Comparison of ENCODE assay signal across 10 cellular contexts in the genomic region with DNA sequence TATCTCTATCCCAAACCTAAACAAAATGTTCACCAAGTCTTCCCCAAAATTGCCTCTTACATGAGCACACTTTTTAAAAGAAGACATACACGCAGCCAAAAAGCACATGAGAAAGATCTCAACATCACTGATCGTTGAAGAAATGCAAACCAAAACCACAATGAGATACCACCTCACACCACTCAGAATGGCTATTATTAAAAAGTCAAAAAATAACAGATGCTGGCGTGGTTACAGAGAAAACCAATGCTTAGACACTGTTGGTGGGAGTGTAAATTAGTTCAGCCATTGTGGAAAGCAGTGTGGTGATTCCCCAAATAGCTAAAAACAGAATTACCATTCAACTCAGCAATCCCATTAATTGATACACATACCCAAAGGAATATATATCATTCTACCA.
"Had no signal": no experiment of that assay in that cellular context is flagged by ENCODE, and none has a peak within 500 bp of the region (broad histone marks: within the 10 kb centered on the region; RNA-seq: fewer than 3 reads in every experiment).

No MANE protein-coding gene starts in this region.

- DNase-seq: GM23248, GOT3, H7, HFFc6, KBM-7 had no signal

- H3K9me3 ChIP-seq: HAP-1 had no signal

- H3K9ac ChIP-seq: GM23248, KMS-11 had no signal

- H3K4me1 ChIP-seq: HAP-1 had no signal

- H2AFZ ChIP-seq: GM23248 had no signal

- H3K36me3 ChIP-seq: HAP-1 had no signal

- ATAC-seq: HCT116, HepG2 had no signal

- H3K27ac ChIP-seq: GM23248, HL-60, KMS-11 had no signal

- H3K4me2 ChIP-seq: KMS-11 had no signal

- H3K4me3 ChIP-seq: GM23248, HAP-1 had no signal
